ENCODE assay signal across 8 cellular contexts in genomic region chr3:142963266-142964149, GRCh38. TPM values are rescaled to one million over a fixed set of nuclear protein-coding genes. Genes with fewer than 3 reads are reported as not detected.
A peak's percentile ranks its signal among the peaks of the same experiment; 100 is the strongest.
DNase-seq lines count a peak whose midpoint lies in the region; ATAC-seq and TF ChIP-seq lines count a peak whose summit lies in the region.

Gene PAQR9 (minus strand): TSS chr3:142963674. CDS start chr3:142963336, 338 bp downstream.

- peaks cover 28% of the 10 kb centered on the region for H3K36me3 Mint-ChIP-seq in Calu3 (ENCODE audit: insufficient read depth, unreplicated experiment)
- peaks cover 6% of the 10 kb centered on the region for H3K36me3 Mint-ChIP-seq in mesothelial cell of epicardium

- peaks cover 5% of the 10 kb centered on the region for H3K4me1 ChIP-seq in effector memory CD4-positive, alpha-beta T cell (ENCODE audit: control insufficient read depth, insufficient read depth, low read length, poor library complexity, severe bottlenecking)

- peaks cover 20% of the 10 kb centered on the region for H3K27me3 ChIP-seq in effector memory CD4-positive, alpha-beta T cell (replicated peaks; ENCODE audit: control insufficient read depth, insufficient read depth, low read length, poor library complexity, severe bottlenecking)

- intact Hi-C loops in Calu3 (cut with micrococcal nuclease; ENCODE audit: unreplicated experiment): no loop called here

- H3K27me3 Mint-ChIP-seq in Calu3 (ENCODE audit: unreplicated experiment) (peaks cover 14% of the 10 kb centered on the region), mesothelial cell of epicardium (ENCODE audit: low read depth) (peaks cover 67% of the 10 kb centered on the region)

- peak within 1 kb of the TSS; percentile 50 for H3K4me3 ChIP-seq in effector memory CD4-positive, alpha-beta T cell (ENCODE audit: insufficient read depth, low read depth, low read length, poor library complexity, severe bottlenecking)

- ATAC-seq in GM21381 (IDR thresholded peaks at IDR 0.05; ENCODE audit: unreplicated experiment) (peak; percentile 58), GM18520 (IDR thresholded peaks at IDR 0.05; ENCODE audit: unreplicated experiment) (no peak)

- TF ChIP-seq CTCF in Calu3 (IDR thresholded peaks at IDR 0.05; ENCODE audit: unreplicated experiment) (no peak), mesothelial cell of epicardium (IDR thresholded peaks at IDR 0.05; ENCODE audit: unreplicated experiment) (no peak)

- CTCF ChIA-PET in Calu3 (lab: Charles Lee): interaction anchor here (1.0 kb wide), 1 partner anchor 13 kb away, joined by 5 read pairs; no protein-coding TSS in a partner anchor

- H3K36me3 ChIP-seq in effector memory CD4-positive, alpha-beta T cell (ENCODE audit: control insufficient read depth, insufficient read depth, low read length): no peaks in the 10 kb centered on the region

- H3K4me1 Mint-ChIP-seq in Calu3 (ENCODE audit: low read depth, unreplicated experiment) (peaks cover 53% of the 10 kb centered on the region), mesothelial cell of epicardium (peaks cover 8% of the 10 kb centered on the region)

- H3K27ac ChIP-seq in effector memory CD4-positive, alpha-beta T cell (ENCODE audit: insufficient read depth, low read length, poor library complexity, severe bottlenecking): no peak within 1 kb of the TSS

- H3K4me3 Mint-ChIP-seq in Calu3 (ENCODE audit: low read depth, unreplicated experiment) (peak within 1 kb of the TSS; percentile 86), mesothelial cell of epicardium (peak within 1 kb of the TSS; percentile 81)

- H3K27ac Mint-ChIP-seq in Calu3 (ENCODE audit: unreplicated experiment) (peak within 1 kb of the TSS; percentile 25), mesothelial cell of epicardium (no peak within 1 kb of the TSS)

- H3K9me3 Mint-ChIP-seq in Calu3 (ENCODE audit: low read depth, unreplicated experiment) (no peaks in the 10 kb centered on the region), mesothelial cell of epicardium (peaks cover 7% of the 10 kb centered on the region)

- peak; percentile 71 for DNase-seq in Calu3
- DNase-seq in RPMI7951 (ENCODE audit: low read depth): peak; percentile 17
- DNase-seq in effector memory CD4-positive, alpha-beta T cell: no peak
- DNase-seq in mesothelial cell of epicardium (ENCODE audit: low spot score in 2 of 2, unreplicated experiment in 2 of 2): peak; percentile 29 to 56
- DNase-seq in MV-4-11 (lab: John Stamatoyannopoulos, UW): no peak
- no peak for DNase-seq in DMS153 (lab: John Stamatoyannopoulos, UW)

- no TSS peak for BruUV-seq in Calu3 (replicated peaks; lab: Mats Ljungman, UMichigan)

- H3K9me3 ChIP-seq in effector memory CD4-positive, alpha-beta T cell (ENCODE audit: control insufficient read depth, low read length): no peaks in the 10 kb centered on the region

RNA-seq across cellular contexts. Expression of gene PAQR9, which starts in this region (rescaled TPM):
- total RNA-seq in Calu3 (2022): 1.3 and 2.0 TPM in 2 replicates
- not detected in 2 replicates for total RNA-seq in RPMI7951 (2014; rRNA removed; shearing (Covaris generic))
- 0.09 to 0.18 TPM in 2 of 3 replicates, not detected in the other for total RNA-seq in mesothelial cell of epicardium

Comparison
In these comparisons a context has a peak if more than half of its experiments do, and no peak if none do; other contexts are left out.
1. Peak in DNase-seq in RPMI7951; RNA of the gene not detected or under 1 TPM.
2. Peak in DNase-seq in mesothelial cell of epicardium; RNA of the gene not detected or under 1 TPM.